Comparison of ENCODE assay signal across 13 cellular contexts in genomic region chr17:6544011-6544370, GRCh38. TPM values are rescaled to one million over a fixed set of nuclear protein-coding genes. Genes with fewer than 3 reads are reported as not detected.
DNase-seq lines count a peak whose midpoint lies in the region; ATAC-seq and TF ChIP-seq lines count a peak whose summit lies in the region.
"Had no signal": no experiment of that assay in that cellular context is flagged by ENCODE, and none has a peak within 500 bp of the region (broad histone marks: within the 10 kb centered on the region; RNA-seq: fewer than 3 reads in every experiment).

No MANE protein-coding gene starts in this region.

- CTCF ChIA-PET in RWPE1 (lab: Yijun Ruan, JAX): no interaction called here

- H3K4me2 ChIP-seq in BLaER1 treated with 17β-estradiol and CSF1 and Interleukin-3, amounts not matched to agents 10 nM and 100 nM: peak overlapping the region in 9 of 11 experiments; percentile 6 to 69 (median 56); a peak in 16 of 22 replicates

- DNase-seq in RWPE1 (ENCODE audit: low spot score) (no peak), lower lobe of right lung (peak; percentile 17), NCI-H187 (lab: John Stamatoyannopoulos, UW) (no peak), pons (ENCODE audit: low spot score) (no peak)
- DNase-seq: CD4-positive, alpha-beta T cell; CD8-positive, alpha-beta memory T cell; DMS 273 treated with DMSO at 0.1 percent for 48 hours; DMS79 treated with DMSO at 0.1 percent for 48 hours; GM23248; HFFc6 had no signal

- no peak overlapping the region for H3K27ac ChIP-seq in BLaER1 treated with 17β-estradiol and CSF1 and Interleukin-3, amounts not matched to agents 10 nM and 100 nM
- peak overlapping the region; percentile 100 for H3K27ac ChIP-seq in RWPE1
- no peak overlapping the region for H3K27ac ChIP-seq in lower lobe of right lung
- H3K27ac ChIP-seq: GM23248 had no signal

- H4K20me1 ChIP-seq in BLaER1 treated with 17β-estradiol and CSF1 and Interleukin-3, amounts not matched to agents 10 nM and 100 nM: peaks cover 0 to 22% (median 0%) of the 10 kb centered on the region in 11 experiments; a peak in 1 of 22 replicates

- H3K9ac ChIP-seq in BLaER1 treated with 17β-estradiol and CSF1 and Interleukin-3, amounts not matched to agents 10 nM and 100 nM: no peak overlapping the region
- H3K9ac ChIP-seq: GM23248 had no signal

- POLR2A ChIA-PET in RWPE1 (lab: Yijun Ruan, JAX; ENCODE audit: low non-redundant PET): no interaction called here

- TF ChIP-seq CTCF in RWPE1 (conservative IDR thresholded peaks at IDR 0.05; ENCODE audit: low read depth) (no peak), lower lobe of right lung (IDR thresholded peaks at IDR 0.05) (no peak)

- no peak overlapping the region for H3K4me3 ChIP-seq in BLaER1 treated with 17β-estradiol and CSF1 and Interleukin-3, amounts not matched to agents 10 nM and 100 nM
- no peak overlapping the region for H3K4me3 ChIP-seq in lower lobe of right lung
- H3K4me3 ChIP-seq: GM23248, HAP-1 had no signal

- H3K36me3 ChIP-seq in BLaER1 treated with 17β-estradiol and CSF1 and Interleukin-3, amounts not matched to agents 10 nM and 100 nM: no peaks in the 10 kb centered on the region
- H3K36me3 ChIP-seq in lower lobe of right lung: no peaks in the 10 kb centered on the region
- H3K36me3 ChIP-seq: HAP-1 had no signal

- H3K4me1 ChIP-seq in BLaER1 treated with 17β-estradiol and CSF1 and Interleukin-3, amounts not matched to agents 10 nM and 100 nM: peaks cover 18 to 59% (median 55%) of the 10 kb centered on the region in 10 experiments
- H3K4me1 ChIP-seq in lower lobe of right lung: peaks cover 11% of the 10 kb centered on the region
- H3K4me1 ChIP-seq: HAP-1 had no signal

- intact Hi-C loops in lower lobe of right lung (cut with DNase I): no loop called here

- H3K27me3 ChIP-seq in BLaER1 treated with 17β-estradiol and CSF1 and Interleukin-3, amounts not matched to agents 10 nM and 100 nM: peaks cover 0 to 13% (median 0%) of the 10 kb centered on the region in 11 experiments; a peak in 1 of 22 replicates
- H3K27me3 ChIP-seq in lower lobe of right lung (ENCODE audit: low read depth): no peaks in the 10 kb centered on the region

- no peak for ATAC-seq in lower lobe of right lung
- ATAC-seq in GM18520 (IDR thresholded peaks at IDR 0.05; ENCODE audit: unreplicated experiment): no peak

- H3K9me3 ChIP-seq in BLaER1 treated with 17β-estradiol and CSF1 and Interleukin-3, amounts not matched to agents 10 nM and 100 nM (replicated peaks in 1 of 11): peaks cover 8 to 14% (median 11%) of the 10 kb centered on the region in 11 experiments; a peak in 21 of 22 replicates
- peaks cover 4% of the 10 kb centered on the region for H3K9me3 ChIP-seq in lower lobe of right lung
- H3K9me3 ChIP-seq: HAP-1 had no signal

RNA-seq across cellular contexts. Expression of gene PITPNM3, which starts 12.4 kb away (rescaled TPM):
- 12.3 TPM for total RNA-seq in lower lobe of right lung
